8 cellular contexts compared by ENCODE assay signal in the genomic region with DNA sequence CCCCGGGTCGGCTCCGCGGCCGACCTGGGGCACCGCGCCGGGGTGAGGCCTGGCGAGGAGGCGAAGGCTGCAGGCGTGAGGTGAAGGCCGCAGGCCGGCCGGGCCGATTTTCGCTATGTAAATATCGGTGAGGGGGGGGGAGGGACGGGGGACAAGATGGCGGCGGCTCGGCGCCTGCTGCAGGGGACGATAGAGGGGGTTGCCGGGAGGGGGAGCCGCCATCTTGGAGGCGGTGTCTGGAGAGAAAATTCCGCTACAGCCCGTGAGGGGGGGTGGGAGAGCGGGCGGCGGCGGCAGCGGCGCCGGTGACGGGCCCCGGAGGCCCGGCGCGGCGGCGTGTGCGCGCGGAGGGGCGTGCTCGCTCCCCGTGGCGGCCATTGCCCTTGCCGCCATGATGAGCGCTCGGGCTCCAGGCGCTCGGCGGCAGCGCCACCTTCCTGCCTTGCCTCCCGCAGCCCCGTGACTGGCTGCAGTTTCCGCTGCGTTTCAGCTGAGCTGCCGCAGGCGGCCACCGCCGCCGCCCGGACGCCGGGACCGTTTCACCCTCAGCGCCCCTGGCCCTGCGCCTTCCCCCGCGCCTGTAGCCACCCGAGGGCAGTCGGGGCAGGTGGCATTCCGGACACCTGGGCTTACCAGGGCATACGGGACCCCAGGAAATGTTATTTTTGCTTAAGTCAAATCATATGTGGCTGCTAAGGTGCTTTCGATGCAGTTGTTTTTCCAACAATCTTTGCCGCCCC. TPM values are rescaled to one million over a fixed set of nuclear protein-coding genes. Genes with fewer than 3 reads are reported as not detected.
DNase-seq lines count a peak whose midpoint lies in the region; ATAC-seq and TF ChIP-seq lines count a peak whose summit lies in the region.

No MANE protein-coding gene starts in this region.

- peak; percentile 69 for ATAC-seq in foreskin keratinocyte

- H4K20me1 ChIP-seq in GM23248 (ENCODE audit: insufficient read depth) = peaks cover 7% of the 10 kb centered on the region; the same call in 1 of the 2 replicates

- CTCF ChIA-PET in RWPE1 (lab: Yijun Ruan, JAX) = no interaction called here

- H3K79me1 ChIP-seq in neuronal stem cell (ENCODE audit: low read depth, low read length) = no peaks in the 10 kb centered on the region

- H2AK5ac ChIP-seq in neuronal stem cell (ENCODE audit: low read depth, low read length) = no peak overlapping the region

- H2BK120ac ChIP-seq in neuronal stem cell (ENCODE audit: low read depth, low read length) = no peak overlapping the region

- peaks cover 48% of the 10 kb centered on the region for H3F3A ChIP-seq in GM23248 (ENCODE audit: insufficient read depth)

- H2BK12ac ChIP-seq in neuronal stem cell (ENCODE audit: low read length) = no peak overlapping the region

- TF ChIP-seq CTCF in RWPE1 (conservative IDR thresholded peaks at IDR 0.05; ENCODE audit: low read depth) (peak; percentile 25), foreskin keratinocyte (conservative IDR thresholded peaks at IDR 0.05) (peak; percentile 58)

- H3K4me2 ChIP-seq in GM23248 (ENCODE audit: unreplicated experiment) = peak overlapping the region; percentile 97
- H3K4me2 ChIP-seq in neuronal stem cell (ENCODE audit: insufficient read depth, low read length, poor library complexity, severe bottlenecking) = peak overlapping the region; percentile 45

- H3K9ac ChIP-seq in ES-I3 (ENCODE audit: low read depth, low read length) (peak overlapping the region; percentile 93), GM23248 (peak overlapping the region; percentile 100), neuronal stem cell (ENCODE audit: low read depth, low read length, poor library complexity) (peak overlapping the region; percentile 77)

- peak overlapping the region; percentile 71 for H3K14ac ChIP-seq in neuronal stem cell (ENCODE audit: low read length)

- no peak overlapping the region for H4K8ac ChIP-seq in neuronal stem cell (ENCODE audit: low read depth, low read length)

- no peak overlapping the region for H2AFZ ChIP-seq in GM23248
- H2AFZ ChIP-seq in neuronal stem cell (ENCODE audit: low read length) = peak overlapping the region; percentile 81

- no peaks in the 10 kb centered on the region for H3K27me3 ChIP-seq in GM23248 (replicated peaks; ENCODE audit: insufficient read depth)
- H3K27me3 ChIP-seq in foreskin keratinocyte = no peaks in the 10 kb centered on the region
- no peaks in the 10 kb centered on the region for H3K27me3 ChIP-seq in neuronal stem cell (ENCODE audit: control insufficient read depth in 3 of 3, insufficient read depth in 3 of 3, low read depth in 1 of 3, low read length in 3 of 3)

- H3K4me1 ChIP-seq in ES-I3 (ENCODE audit: insufficient read depth, low read length) (peaks cover 24% of the 10 kb centered on the region), GM23248 (ENCODE audit: insufficient read depth) (peaks cover 69% of the 10 kb centered on the region), foreskin keratinocyte (peaks cover 24% of the 10 kb centered on the region), neuronal stem cell (ENCODE audit: control insufficient read depth in 2 of 2, insufficient read depth in 1 of 2, low read depth in 1 of 2, low read length in 2 of 2) (peaks cover 0 to 20% of the 10 kb centered on the region in 2 donors)

- WGBS in GM23248 (ENCODE audit: low coverage in 1 of 2, low lambda C conversion rate in 2 of 2, missing lambda C conversion rate in 2 of 2), 2 experiments = 1 to 2% methylated on average over 16 to 31 of the region's 79 CpGs
- WGBS in neuronal stem cell (ENCODE audit: extremely low coverage in 2 of 2, insufficient read length in 2 of 2, insufficient replicate concordance in 1 of 2), 2 donors = no CpG with 5 or more reads among the region's 79 CpGs

- in situ Hi-C loops in GM23248 (cut with MboI) = no loop called here

- H3K4me3 ChIP-seq in GM23248 (peak overlapping the region; percentile 97), neuronal stem cell (ENCODE audit: low read length in 2 of 2) (peak overlapping the region; percentile 75 to 96)

- H3K27ac ChIP-seq in GM23248 = peak overlapping the region; percentile 99
- H3K27ac ChIP-seq in RWPE1 = peak overlapping the region; percentile 97
- H3K27ac ChIP-seq in foreskin keratinocyte = peak overlapping the region; percentile 55
- H3K27ac ChIP-seq in neuronal stem cell (replicated peaks; ENCODE audit: low read length) = peak overlapping the region; percentile 95
- peak overlapping the region; percentile 86 for H3K27ac ChIP-seq in substantia nigra (ENCODE audit: low read depth, low read length, poor library complexity, severe bottlenecking)

- POLR2A ChIA-PET in RWPE1 (lab: Yijun Ruan, JAX; ENCODE audit: low non-redundant PET) = no interaction called here

- DNase-seq in GM23248 (peak; percentile 91), Kasumi-1 (lab: John Stamatoyannopoulos, UW) (peak; percentile 59 to 70), RWPE1 (ENCODE audit: low spot score) (peak; percentile 77), foreskin keratinocyte (peak; percentile 25 to 54), neuronal stem cell (ENCODE audit: low spot score) (peak; percentile 80), substantia nigra (lab: John Stamatoyannopoulos, UW) (peak; percentile 29 to 93 (median 83))
- DNase-seq in activated gamma-delta T cell treated with anti-CD3 and anti-CD28 coated beads, Interleukin-2, amount 50 U/mL, for 16 hours (ENCODE audit: low read depth) = peak; percentile 84

- no peak overlapping the region for H2BK5ac ChIP-seq in neuronal stem cell (ENCODE audit: low read length)

- H3K4ac ChIP-seq in neuronal stem cell (ENCODE audit: low read length) = no peak overlapping the region

- no peak overlapping the region for H2BK15ac ChIP-seq in neuronal stem cell (ENCODE audit: low read length)

- H3K9me3 ChIP-seq in ES-I3 (ENCODE audit: control insufficient read depth, insufficient read depth, low read length) (no peaks in the 10 kb centered on the region), GM23248 (ENCODE audit: low read depth) (no peaks in the 10 kb centered on the region), neuronal stem cell (replicated peaks in 1 of 2; ENCODE audit: control insufficient read depth in 2 of 2, insufficient read depth in 1 of 2, low read depth in 1 of 2, low read length in 2 of 2) (no peaks in the 10 kb centered on the region)

- H3K23ac ChIP-seq in neuronal stem cell (ENCODE audit: low read depth, low read length, poor library complexity) = no peak overlapping the region

- no peaks in the 10 kb centered on the region for H3K36me3 ChIP-seq in ES-I3 (ENCODE audit: insufficient read depth, low read length)
- no peaks in the 10 kb centered on the region for H3K36me3 ChIP-seq in GM23248 (ENCODE audit: low read depth)
- peaks cover 0 to 38% of the 10 kb centered on the region in 2 donors for H3K36me3 ChIP-seq in neuronal stem cell (replicated peaks in 1 of 2; ENCODE audit: control insufficient read depth in 2 of 2, insufficient read depth in 2 of 2, low read length in 2 of 2)

- H3K9me2 ChIP-seq in GM23248 (ENCODE audit: insufficient read depth) = no peaks in the 10 kb centered on the region

- peak overlapping the region; percentile 85 for H3K18ac ChIP-seq in neuronal stem cell (ENCODE audit: low read length)

- peaks cover 48% of the 10 kb centered on the region for H3K79me2 ChIP-seq in GM23248 (ENCODE audit: insufficient read depth)

- H4K91ac ChIP-seq in neuronal stem cell (ENCODE audit: low read depth, low read length, poor library complexity) = no peak overlapping the region

RNA-seq across cellular contexts. Expression of gene ZFX, which starts 0.7 kb away (rescaled TPM):
- total RNA-seq in GM23248 (2014; rRNA removed; shearing (Covaris generic)) = 24.1 and 26.7 TPM in 2 replicates
- polyA plus RNA-seq in GM23248 (2016; fragmentation: Nextera tagmentation; extraction: Ambion mirVana) = 16.7 and 19.6 TPM in 2 replicates
- total RNA-seq in foreskin keratinocyte = 21.5 and 23.3 TPM in 2 replicates
- 2.2 and 2.3 TPM in 2 replicates for polyA plus RNA-seq in foreskin keratinocyte
- 9.8 TPM for polyA plus RNA-seq in neuronal stem cell (2013, experiment 1 of 2)
- polyA plus RNA-seq in neuronal stem cell (2013, experiment 2 of 2) = 10.2 TPM

Comparison
In these comparisons a context has a peak if more than half of its experiments do, and no peak if none do; other contexts are left out.
1. Peak in every context shown above with its lines: DNase-seq, ATAC-seq, H3K4me3 ChIP-seq and H3K27ac ChIP-seq.
2. DNase-seq: peak in every context shown above with its lines; median percentile 91 in GM23248; 84 in activated gamma-delta T cell treated with anti-CD3 and anti-CD28 coated beads, Interleukin-2, amount 50 U/mL, for 16 hours; 83 in substantia nigra; 80 in neuronal stem cell; 77 in RWPE1; 64 in Kasumi-1; 40 in foreskin keratinocyte.